Comparison of ENCODE assay signal across 8 cellular contexts in genomic region chr16:86566601-86566965, GRCh38. TPM values are rescaled to one million over a fixed set of nuclear protein-coding genes. Genes with fewer than 3 reads are reported as not detected.
DNase-seq lines count a peak whose midpoint lies in the region; ATAC-seq, FAIRE-seq and TF ChIP-seq lines count a peak whose summit lies in the region.

TSS of gene FOXC2 (plus strand) at chr16:86566829. CDS start at chr16:86567336, 507 bp downstream.

- 3 to 4% methylated on average over 30 of the region's 30 CpGs for WGBS in pancreas, 2 donors

- H3K4me3 ChIP-seq in pancreas, result peak within 1 kb of the TSS in 1 of 4 donors; percentile 32

- peaks cover 5% of the 10 kb centered on the region for H3K4me1 Mint-ChIP-seq in activated T-helper 2 cell treated with anti-CD3 and anti-CD28 coated beads, Interferon-gamma antibody, Interleukin-2, Interleukin-4, amounts not matched to agents 10 μg/mL and 5 μg/mL and 100 μg/mL, durations not matched to agents 14 hours and 24 hours and 36 hours (ENCODE audit: low read depth)

- no peak within 1 kb of the TSS for H3K4me3 Mint-ChIP-seq in activated T-helper 2 cell treated with anti-CD3 and anti-CD28 coated beads, Interferon-gamma antibody, Interleukin-2, Interleukin-4, amounts not matched to agents 10 μg/mL and 5 μg/mL and 100 μg/mL, durations not matched to agents 14 hours and 24 hours and 36 hours (ENCODE audit: low read depth)

- TF ChIP-seq CTCF in pancreas (IDR thresholded peaks at IDR 0.05), result no peak

- H3K36me3 Mint-ChIP-seq in activated T-helper 2 cell treated with anti-CD3 and anti-CD28 coated beads, Interferon-gamma antibody, Interleukin-2, Interleukin-4, amounts not matched to agents 10 μg/mL and 5 μg/mL and 100 μg/mL, durations not matched to agents 14 hours and 24 hours and 36 hours (ENCODE audit: low read depth), result no peaks in the 10 kb centered on the region

- peaks cover 0 to 6% (median 0%) of the 10 kb centered on the region in 3 donors for H3K4me1 ChIP-seq in pancreas

- H3K9me3 ChIP-seq in pancreas, result no peaks in the 10 kb centered on the region

- no peak within 1 kb of the TSS for H3K27ac ChIP-seq in pancreas

- peaks cover 0 to 50% (median 20%) of the 10 kb centered on the region in 4 donors for H3K27me3 ChIP-seq in pancreas

- DNase-seq in NCI-H82 (lab: John Stamatoyannopoulos, UW) (peak; percentile 50), NCI-H82 treated with DMSO at 0.1 percent for 48 hours (lab: John Stamatoyannopoulos, UW; ENCODE audit: unreplicated experiment) (no peak), foreskin melanocyte (peak; percentile 72), pancreas (peak; percentile 53 to 75 (median 63))
- DNase-seq in activated T-helper 2 cell treated with anti-CD3 and anti-CD28 coated beads, Interferon-gamma antibody, Interleukin-2, Interleukin-4, amounts not matched to agents 10 μg/mL and 5 μg/mL and 100 μg/mL, durations not matched to agents 14 hours and 24 hours and 36 hours (ENCODE audit: low spot score), result peak; percentile 35
- DNase-seq in activated CD4-positive, CD25-positive, alpha-beta regulatory T cell treated with anti-CD3 and anti-CD28 coated beads, Interleukin-2, amount 50 U/mL, for 72 hours, result no peak

- no peak for FAIRE-seq in pancreas (lab: Jason Lieb, UNC)

- H3K27me3 Mint-ChIP-seq in activated T-helper 2 cell treated with anti-CD3 and anti-CD28 coated beads, Interferon-gamma antibody, Interleukin-2, Interleukin-4, amounts not matched to agents 10 μg/mL and 5 μg/mL and 100 μg/mL, durations not matched to agents 14 hours and 24 hours and 36 hours (ENCODE audit: low read depth), result peaks cover 68% of the 10 kb centered on the region

- H3K9me3 Mint-ChIP-seq in activated T-helper 2 cell treated with anti-CD3 and anti-CD28 coated beads, Interferon-gamma antibody, Interleukin-2, Interleukin-4, amounts not matched to agents 10 μg/mL and 5 μg/mL and 100 μg/mL, durations not matched to agents 14 hours and 24 hours and 36 hours, result no peaks in the 10 kb centered on the region

- no peaks in the 10 kb centered on the region for H3K36me3 ChIP-seq in pancreas

- intact Hi-C loops in activated T-helper 2 cell treated with anti-CD3 and anti-CD28 coated beads, Interferon-gamma antibody, Interleukin-2, Interleukin-4, amounts not matched to agents 10 μg/mL and 5 μg/mL and 100 μg/mL, durations not matched to agents 14 hours and 24 hours and 36 hours (cut with micrococcal nuclease), result loop anchor here (2.0 to 10.0 kb wide), 2 partner anchors 70 to 168 kb away; no protein-coding TSS in a partner anchor
- intact Hi-C loops in pancreas (cut with DNase I), result loop anchor here in 2 of 3 donors (5.0 to 10.0 kb wide), 2 partner anchors 711 to 718 kb away; no protein-coding TSS in a partner anchor

- no peak within 1 kb of the TSS for H3K27ac Mint-ChIP-seq in activated T-helper 2 cell treated with anti-CD3 and anti-CD28 coated beads, Interferon-gamma antibody, Interleukin-2, Interleukin-4, amounts not matched to agents 10 μg/mL and 5 μg/mL and 100 μg/mL, durations not matched to agents 14 hours and 24 hours and 36 hours

- ATAC-seq in pancreas (peak in 3 of 4 donors; percentile 40 to 55 (median 54)), GM18907 (IDR thresholded peaks at IDR 0.05; ENCODE audit: unreplicated experiment) (no peak), HG03025 (IDR thresholded peaks at IDR 0.05; ENCODE audit: low FRiP score, unreplicated experiment) (no peak)

RNA-seq across cellular contexts. Expression of gene FOXC2, which starts in this region (rescaled TPM):
- total RNA-seq in activated T-helper 2 cell treated with anti-CD3 and anti-CD28 coated beads, Interferon-gamma antibody, Interleukin-2, Interleukin-4, amounts not matched to agents 10 μg/mL and 5 μg/mL and 100 μg/mL, durations not matched to agents 14 hours and 24 hours and 36 hours, result 0.07 TPM in 1 of 2 replicates, not detected in the other
- total RNA-seq in pancreas, result under 1 TPM in 3 of 6 donors, not detected in 3; 0.06 to 0.17 (median 0.12) TPM
- polyA plus RNA-seq in pancreas, result under 1 TPM; 0.19 to 0.23 TPM

Comparison
In these comparisons a context has a peak if more than half of its experiments do, and no peak if none do; other contexts are left out.
1. DNase-seq: peak in NCI-H82 (single experiment) and foreskin melanocyte (single experiment); none in NCI-H82 treated with DMSO at 0.1 percent for 48 hours (single experiment) and activated CD4-positive, CD25-positive, alpha-beta regulatory T cell treated with anti-CD3 and anti-CD28 coated beads, Interleukin-2, amount 50 U/mL, for 72 hours (single experiment).
2. Peak in DNase-seq in activated T-helper 2 cell treated with anti-CD3 and anti-CD28 coated beads, Interferon-gamma antibody, Interleukin-2, Interleukin-4, amounts not matched to agents 10 μg/mL and 5 μg/mL and 100 μg/mL, durations not matched to agents 14 hours and 24 hours and 36 hours; RNA of the gene not detected or under 1 TPM.
3. Peak in DNase-seq and ATAC-seq in pancreas; RNA of the gene not detected or under 1 TPM.